Comparison of ENCODE assay signal across 8 cellular contexts in the genomic region with DNA sequence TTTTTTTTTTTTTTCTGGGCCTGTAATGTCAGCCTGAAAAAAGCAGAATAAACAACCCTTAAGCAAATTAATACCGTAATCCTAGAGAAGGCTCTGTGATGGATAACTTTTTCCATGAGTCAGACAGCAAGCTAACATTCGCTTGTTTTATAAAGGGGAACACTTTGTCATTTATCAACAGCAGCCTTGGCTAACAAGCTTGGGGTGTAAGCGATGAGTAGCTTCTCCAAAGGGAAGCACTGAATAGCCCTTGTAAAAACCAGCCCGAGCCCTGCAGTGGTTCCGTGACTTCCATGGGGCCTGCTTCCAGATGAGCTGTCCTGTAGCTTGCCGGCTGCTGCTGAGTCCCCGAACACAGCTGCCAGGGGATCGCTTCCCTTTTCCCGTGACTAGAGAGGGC. TPM values are rescaled to one million over a fixed set of nuclear protein-coding genes. Genes with fewer than 3 reads are reported as not detected.
DNase-seq lines count a peak whose midpoint lies in the region; ATAC-seq, FAIRE-seq and TF ChIP-seq lines count a peak whose summit lies in the region.

No MANE protein-coding gene starts in this region.

- no peaks in the 10 kb centered on the region for H3K9me3 ChIP-seq in fibroblast of lung (ENCODE audit: control insufficient read depth, insufficient read depth, low read depth, low read length)
- no peaks in the 10 kb centered on the region for H3K9me3 ChIP-seq in pancreas

- peaks cover 38% of the 10 kb centered on the region for H3K79me2 ChIP-seq in fibroblast of lung (ENCODE audit: control insufficient read depth, insufficient read depth, low read length)

- H3K27ac ChIP-seq in fibroblast of lung (ENCODE audit: insufficient read depth, low read length) (peak overlapping the region; percentile 83), pancreas (peak overlapping the region; percentile 32 to 81 (median 75))

- peak overlapping the region; percentile 28 for H3K4me2 ChIP-seq in fibroblast of lung (ENCODE audit: extremely low read depth, insufficient read depth, low read length)

- peak overlapping the region in 1 of 4 experiments; percentile 29 for H3K4me3 ChIP-seq in fibroblast of lung (replicated peaks in 1 of 4; ENCODE audit: control extremely low read depth in 1 of 4, insufficient read depth in 1 of 4, low read depth in 3 of 4, low read length in 4 of 4)
- no peak overlapping the region for H3K4me3 ChIP-seq in pancreas
- no peak overlapping the region for H3K4me3 ChIP-seq in H7 (ENCODE audit: insufficient read depth, low read depth, low read length)

- no peak overlapping the region for H3K9ac ChIP-seq in fibroblast of lung (ENCODE audit: insufficient read depth, low read length)

- 65 to 70% methylated on average over 9 of the region's 9 CpGs for WGBS in pancreas, 2 donors

- FAIRE-seq in pancreas (lab: Jason Lieb, UNC): peak; percentile 79

- DNase-seq in GM03348 (ENCODE audit: low spot score) (peak; percentile 81), fibroblast of lung (ENCODE audit: low read depth in 2 of 2) (peak; percentile 97), pancreas (peak in 1 of 6 donors; percentile 34), activated gamma-delta T cell (lab: John Stamatoyannopoulos, UW) (no peak), H7 (no peak), D341Med (ENCODE audit: low spot score) (no peak)
- no peak for DNase-seq in activated CD4-positive, alpha-beta T cell treated with anti-CD3 and anti-CD28 coated beads, Interleukin-2, amount 50 U/mL, for 1 hour

- H4K20me1 ChIP-seq in fibroblast of lung (ENCODE audit: control insufficient read depth, extremely low read depth, insufficient read depth, low read length): no peaks in the 10 kb centered on the region

- intact Hi-C loops in pancreas (cut with DNase I): no loop called here

- peak; percentile 48 for ATAC-seq in SK-N-SH treated with all-trans-retinoic acid at 6 μM for 48 hours
- ATAC-seq in pancreas: peak in 3 of 4 donors; percentile 43 to 64 (median 48)

- H3K27me3 ChIP-seq in fibroblast of lung (ENCODE audit: control insufficient read depth, insufficient read depth, low read length): no peaks in the 10 kb centered on the region
- no peaks in the 10 kb centered on the region for H3K27me3 ChIP-seq in pancreas
- no peaks in the 10 kb centered on the region for H3K27me3 ChIP-seq in H7 (ENCODE audit: control insufficient read depth, insufficient read depth, low read length)

- TF ChIP-seq CTCF in fibroblast of lung (conservative IDR thresholded peaks at IDR 0.05 in 1 of 2, IDR thresholded peaks at IDR 0.05 in 1 of 2; ENCODE audit: low read depth in 1 of 2, low read length in 2 of 2): no peak
- no peak for TF ChIP-seq CTCF in pancreas (IDR thresholded peaks at IDR 0.05)

- H3K36me3 ChIP-seq in fibroblast of lung (ENCODE audit: control insufficient read depth, insufficient read depth, low read length) (peaks cover 19% of the 10 kb centered on the region), pancreas (peaks cover 0 to 14% (median 0%) of the 10 kb centered on the region in 3 donors), H7 (replicated peaks; ENCODE audit: control insufficient read depth, insufficient read depth, low read length) (peaks cover 20% of the 10 kb centered on the region)

- H2AFZ ChIP-seq in fibroblast of lung (ENCODE audit: low read length): no peak overlapping the region

- peaks cover 42% of the 10 kb centered on the region for H3K4me1 ChIP-seq in fibroblast of lung (ENCODE audit: control insufficient read depth, extremely low read depth, insufficient read depth, low read length)
- peaks cover 8 to 46% (median 30%) of the 10 kb centered on the region in 3 donors for H3K4me1 ChIP-seq in pancreas

TF ChIP-seq in SK-N-SH treated with all-trans-retinoic acid at 6 μM for 48 hours, 23 proteins besides CTCF, POLR2A, EP300 and RAD21:
- TF ChIP-seq ZFP3 (CRISPR knock-in tag; IDR thresholded peaks at IDR 0.05): no peak
- no peak for TF ChIP-seq TCF4 (CRISPR knock-in tag; IDR thresholded peaks at IDR 0.05; ENCODE audit: borderline replicate concordance)
- no peak for TF ChIP-seq ZNF8 (CRISPR knock-in tag; IDR thresholded peaks at IDR 0.05)
- TF ChIP-seq SNAI2 (CRISPR knock-in tag; IDR thresholded peaks at IDR 0.05): no peak
- TF ChIP-seq, protein P1, sequence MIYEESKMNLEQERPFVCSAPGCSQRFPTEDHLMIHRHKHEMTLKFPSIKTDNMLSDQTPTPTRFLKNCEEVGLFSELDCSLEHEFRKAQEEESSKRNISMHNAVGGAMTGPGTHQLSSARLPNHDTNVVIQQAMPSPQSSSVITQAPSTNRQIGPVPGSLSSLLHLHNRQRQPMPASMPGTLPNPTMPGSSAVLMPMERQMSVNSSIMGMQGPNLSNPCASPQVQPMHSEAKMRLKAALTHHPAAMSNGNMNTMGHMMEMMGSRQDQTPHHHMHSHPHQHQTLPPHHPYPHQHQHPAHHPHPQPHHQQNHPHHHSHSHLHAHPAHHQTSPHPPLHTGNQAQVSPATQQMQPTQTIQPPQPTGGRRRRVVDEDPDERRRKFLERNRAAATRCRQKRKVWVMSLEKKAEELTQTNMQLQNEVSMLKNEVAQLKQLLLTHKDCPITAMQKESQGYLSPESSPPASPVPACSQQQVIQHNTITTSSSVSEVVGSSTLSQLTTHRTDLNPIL (CRISPR knock-in tag; IDR thresholded peaks at IDR 0.05; ENCODE audit: low read depth): no peak
- no peak for TF ChIP-seq PPARA (CRISPR knock-in tag; IDR thresholded peaks at IDR 0.05; ENCODE audit: borderline replicate concordance)
- TF ChIP-seq BACH2 (CRISPR knock-in tag; IDR thresholded peaks at IDR 0.05; ENCODE audit: borderline replicate concordance): no peak
- no peak for TF ChIP-seq OSR1 (CRISPR knock-in tag; IDR thresholded peaks at IDR 0.05)
- TF ChIP-seq, protein P2, sequence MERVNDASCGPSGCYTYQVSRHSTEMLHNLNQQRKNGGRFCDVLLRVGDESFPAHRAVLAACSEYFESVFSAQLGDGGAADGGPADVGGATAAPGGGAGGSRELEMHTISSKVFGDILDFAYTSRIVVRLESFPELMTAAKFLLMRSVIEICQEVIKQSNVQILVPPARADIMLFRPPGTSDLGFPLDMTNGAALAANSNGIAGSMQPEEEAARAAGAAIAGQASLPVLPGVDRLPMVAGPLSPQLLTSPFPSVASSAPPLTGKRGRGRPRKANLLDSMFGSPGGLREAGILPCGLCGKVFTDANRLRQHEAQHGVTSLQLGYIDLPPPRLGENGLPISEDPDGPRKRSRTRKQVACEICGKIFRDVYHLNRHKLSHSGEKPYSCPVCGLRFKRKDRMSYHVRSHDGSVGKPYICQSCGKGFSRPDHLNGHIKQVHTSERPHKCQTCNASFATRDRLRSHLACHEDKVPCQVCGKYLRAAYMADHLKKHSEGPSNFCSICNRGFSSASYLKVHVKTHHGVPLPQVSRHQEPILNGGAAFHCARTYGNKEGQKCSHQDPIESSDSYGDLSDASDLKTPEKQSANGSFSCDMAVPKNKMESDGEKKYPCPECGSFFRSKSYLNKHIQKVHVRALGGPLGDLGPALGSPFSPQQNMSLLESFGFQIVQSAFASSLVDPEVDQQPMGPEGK (CRISPR knock-in tag; IDR thresholded peaks at IDR 0.05; ENCODE audit: borderline replicate concordance): no peak
- TF ChIP-seq ZFP30 (CRISPR knock-in tag; IDR thresholded peaks at IDR 0.05): no peak
TF ChIP-seq in SK-N-SH treated with all-trans-retinoic acid at 6 μM for 48 hours: peak in this region for 0.

RNA-seq across cellular contexts. Expression of a gene that starts 29.6 kb away (rescaled TPM):
- total RNA-seq in fibroblast of lung (266 and 856 TPM in 2 replicates), pancreas (100 to 1,000 TPM in 1 of 6 donors, 10 to 100 TPM in 5; 28.6 to 108 (median 33.8) TPM)
- polyA plus RNA-seq in fibroblast of lung (520 and 1,081 TPM in 2 replicates), pancreas (10 to 100 TPM; 25.1 to 85.6 TPM)
- 290 and 636 TPM in 2 replicates for polyA plus RNA-seq in fibroblast of lung (2012)
- polyA minus RNA-seq in fibroblast of lung (ENCODE audit: low replicate concordance): 150 and 262 TPM in 2 replicates
- total RNA-seq in H7 (2014; rRNA removed; shearing (Covaris generic)): 266 and 274 TPM in 2 replicates

Comparison
In these comparisons a context has a peak if more than half of its experiments do, and no peak if none do; other contexts are left out.
1. DNase-seq: peak in GM03348 (single experiment) and fibroblast of lung (2 of 2); none in activated gamma-delta T cell (single experiment), H7 (single experiment), D341Med (single experiment) and activated CD4-positive, alpha-beta T cell treated with anti-CD3 and anti-CD28 coated beads, Interleukin-2, amount 50 U/mL, for 1 hour (single experiment).